ENCODE assay signal across 8 cellular contexts in the genomic region with DNA sequence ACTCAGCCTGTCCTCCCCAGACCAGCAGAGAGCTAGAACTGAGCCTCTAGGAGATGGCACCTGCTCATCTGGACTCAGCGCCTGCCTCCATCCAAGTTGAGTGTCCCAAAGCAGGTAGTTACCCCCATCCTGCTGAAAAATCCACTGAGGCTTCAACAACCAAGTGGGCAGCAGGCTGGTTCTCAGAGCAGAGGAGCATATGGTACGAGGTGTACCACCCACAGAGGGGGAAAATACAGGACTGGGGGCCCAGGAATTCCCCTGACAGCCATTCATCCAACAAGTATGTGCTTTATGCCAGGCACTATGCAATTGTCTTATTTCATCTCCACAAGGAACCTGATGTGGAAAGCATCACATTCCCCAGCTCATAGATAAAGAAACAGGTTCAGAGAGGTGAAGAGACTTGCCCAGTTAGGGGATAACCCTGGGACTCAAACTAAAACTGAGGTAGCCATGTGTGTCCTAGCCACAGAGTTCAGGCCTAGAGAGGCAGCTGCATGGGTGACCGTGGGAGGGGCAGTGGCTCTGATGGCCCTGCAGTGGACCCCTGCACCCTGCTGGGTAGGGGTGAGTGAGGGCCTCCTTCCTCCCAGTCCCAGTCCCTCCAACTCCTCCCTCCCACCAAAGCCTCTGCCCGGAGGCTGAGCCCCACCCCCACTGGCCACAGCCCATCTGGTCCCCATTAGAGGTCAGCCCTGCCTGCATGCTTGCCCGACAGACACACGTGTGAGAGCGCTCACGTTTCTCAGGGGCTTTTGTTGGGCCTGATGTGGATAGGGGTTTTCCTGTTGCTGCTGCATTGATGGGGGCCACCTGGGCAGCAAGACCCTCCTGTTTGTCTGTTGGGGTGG. TPM values are rescaled to one million over a fixed set of nuclear protein-coding genes. Genes with fewer than 3 reads are reported as not detected.
DNase-seq lines count a peak whose midpoint lies in the region; ATAC-seq, FAIRE-seq and TF ChIP-seq lines count a peak whose summit lies in the region.

No MANE protein-coding gene starts in this region.

- ATAC-seq in GM21381 (IDR thresholded peaks at IDR 0.05; ENCODE audit: unreplicated experiment), result peak; percentile 56
- ATAC-seq in HG03460 (IDR thresholded peaks at IDR 0.05; ENCODE audit: unreplicated experiment), result peak; percentile 66

- H3K27me3 Mint-ChIP-seq in Calu3 (ENCODE audit: unreplicated experiment), result no peaks in the 10 kb centered on the region

- H3K4me1 Mint-ChIP-seq in Calu3 (ENCODE audit: low read depth, unreplicated experiment), result peaks cover 49% of the 10 kb centered on the region

- DNase-seq in Caki2 (ENCODE audit: low read depth) (peak; percentile 53), islet precursor cell (peak; percentile 59), NOMO-1 treated with dmso at 0.1 percent for 144 hours (lab: John Stamatoyannopoulos, UW; ENCODE audit: unreplicated experiment) (no peak), Calu3 (no peak), RKO (ENCODE audit: low spot score) (no peak), H54 (ENCODE audit: insufficient read length, low spot score) (no peak)

- no TSS peak for BruUV-seq in Calu3 (replicated peaks; lab: Mats Ljungman, UMichigan)

- H3K27ac Mint-ChIP-seq in Calu3 (ENCODE audit: unreplicated experiment), result no peak overlapping the region

- CTCF ChIA-PET in Calu3 (lab: Charles Lee), result no interaction called here

- H3K9me3 Mint-ChIP-seq in Calu3 (ENCODE audit: low read depth, unreplicated experiment), result no peaks in the 10 kb centered on the region

- no peak for TF ChIP-seq POLR2A in H54 (IDR thresholded peaks at IDR 0.05; ENCODE audit: low read depth, low read length)

- intact Hi-C loops in Calu3 (cut with micrococcal nuclease; ENCODE audit: unreplicated experiment), result no loop called here

- peaks cover 4% of the 10 kb centered on the region for H3K36me3 Mint-ChIP-seq in Calu3 (ENCODE audit: insufficient read depth, unreplicated experiment)

- in situ Hi-C loops in Caki2 (cut with HindIII; ENCODE audit: low pct_unique_long_range_greater_than_20kb, low sequenced_read_pairs), result no loop called here

- FAIRE-seq in H54 (lab: Jason Lieb, UNC), result no peak

- no peak overlapping the region for H3K4me3 Mint-ChIP-seq in Calu3 (ENCODE audit: low read depth, unreplicated experiment)

- TF ChIP-seq CTCF in Calu3 (IDR thresholded peaks at IDR 0.05; ENCODE audit: unreplicated experiment), result no peak

RNA-seq across cellular contexts. Expression of gene PDLIM4, which starts 11.4 kb away (rescaled TPM):
- total RNA-seq in Caki2 (2014; rRNA removed; shearing (Covaris generic); ENCODE audit: low replicate concordance), result 1.4 TPM in 1 of 2 replicates, not detected in the other
- 15.4 and 20.8 TPM in 2 replicates for total RNA-seq in Calu3 (2022)

RNA-seq across cellular contexts. Expression of gene SLC22A4, which starts 25.3 kb away (rescaled TPM):
- total RNA-seq in Caki2 (2014; rRNA removed; shearing (Covaris generic); ENCODE audit: low replicate concordance), result 5.2 TPM in 1 of 2 replicates, not detected in the other
- 3.0 and 3.1 TPM in 2 replicates for total RNA-seq in Calu3 (2022)

RNA-seq across cellular contexts. Expression of gene P4HA2, which starts 41.3 kb away (rescaled TPM):
- 64.2 and 71.1 TPM in 2 replicates for total RNA-seq in Caki2 (2014; rRNA removed; shearing (Covaris generic); ENCODE audit: low replicate concordance)
- 45.1 and 51.8 TPM in 2 replicates for total RNA-seq in Calu3 (2022)

Comparison
In these comparisons a context has a peak if more than half of its experiments do, and no peak if none do; other contexts are left out.
1. DNase-seq: peak in Caki2 (single experiment) and islet precursor cell (single experiment); none in NOMO-1 treated with dmso at 0.1 percent for 144 hours (single experiment), Calu3 (single experiment), RKO (single experiment) and H54 (single experiment).